In genomic region chr16:89357460-89357859, GRCh38 we compare ENCODE assay signal across 10 cellular contexts.
A peak's percentile ranks its signal among the peaks of the same experiment; 100 is the strongest.
DNase-seq lines count a peak whose midpoint lies in the region; ATAC-seq and TF ChIP-seq lines count a peak whose summit lies in the region.
"Had no signal": no experiment of that assay in that cellular context is flagged by ENCODE, and none has a peak within 500 bp of the region (broad histone marks: within the 10 kb centered on the region; RNA-seq: fewer than 3 reads in every experiment).

No MANE protein-coding gene starts in this region.

- no peaks in the 10 kb centered on the region for H3K27me3 ChIP-seq in A673 (replicated peaks; ENCODE audit: insufficient read depth, low read depth, low read length, poor library complexity)
- no peaks in the 10 kb centered on the region for H3K27me3 ChIP-seq in adrenal gland
- no peaks in the 10 kb centered on the region for H3K27me3 ChIP-seq in ascending aorta

- H3K27ac ChIP-seq in A673 (ENCODE audit: low read depth, low read length, poor library complexity, severe bottlenecking), result peak overlapping the region; percentile 22
- peak overlapping the region; percentile 68 for H3K27ac ChIP-seq in KOPT-K1 (ENCODE audit: low read depth, low read length, poor library complexity, severe bottlenecking)
- peak overlapping the region in 4 of 5 donors; percentile 38 to 44 (median 42) for H3K27ac ChIP-seq in adrenal gland
- H3K27ac ChIP-seq in mesodermal cell (ENCODE audit: low read depth, low read length, severe bottlenecking), result peak overlapping the region; percentile 43
- no peak overlapping the region for H3K27ac ChIP-seq in ascending aorta
- H3K27ac ChIP-seq: VCaP had no signal

- H3K36me3 ChIP-seq in A673 (ENCODE audit: insufficient read depth, low read length, poor library complexity, severe bottlenecking) (peaks cover 2% of the 10 kb centered on the region), KOPT-K1 (ENCODE audit: insufficient read depth, low read length) (peaks cover 21% of the 10 kb centered on the region; the same call in 1 of the 2 replicates), adrenal gland (replicated peaks in 1 of 2) (no peaks in the 10 kb centered on the region), mesodermal cell (ENCODE audit: control insufficient read depth, insufficient read depth, low read length) (peaks cover 55% of the 10 kb centered on the region), ascending aorta (no peaks in the 10 kb centered on the region)

- no peak overlapping the region for H3K4me3 ChIP-seq in A673 (ENCODE audit: low read depth, low read length, poor library complexity, severe bottlenecking)
- H3K4me3 ChIP-seq in adrenal gland, result no peak overlapping the region
- no peak overlapping the region for H3K4me3 ChIP-seq in mesodermal cell (ENCODE audit: extremely low read depth, insufficient read depth, low read length, poor library complexity, severe bottlenecking)
- H3K4me3 ChIP-seq in ascending aorta, result no peak overlapping the region

- TF ChIP-seq CTCF in A673 (conservative IDR thresholded peaks at IDR 0.05; ENCODE audit: low read depth, low read length) (no peak), adrenal gland (IDR thresholded peaks at IDR 0.05) (peak in 1 of 6 experiments; percentile 4), ascending aorta (IDR thresholded peaks at IDR 0.05) (no peak)

- no peaks in the 10 kb centered on the region for H3K4me1 ChIP-seq in A673 (ENCODE audit: insufficient read depth, low read length, poor library complexity, severe bottlenecking)
- H3K4me1 ChIP-seq in adrenal gland (replicated peaks in 1 of 2), result peaks cover 28 to 83% of the 10 kb centered on the region in 2 donors
- peaks cover 37% of the 10 kb centered on the region for H3K4me1 ChIP-seq in mesodermal cell (ENCODE audit: control insufficient read depth, insufficient read depth, low read length, poor library complexity, severe bottlenecking)
- peaks cover 5 to 16% of the 10 kb centered on the region in 2 donors for H3K4me1 ChIP-seq in ascending aorta

- intact Hi-C loops in A673 (cut with micrococcal nuclease; ENCODE audit: unreplicated experiment) (no loop called here), adrenal gland (cut with DNase I) (no loop called here), ascending aorta (cut with DNase I) (no loop called here)

- no peak for ATAC-seq in HG03442 (IDR thresholded peaks at IDR 0.05; ENCODE audit: unreplicated experiment)

- DNase-seq in A673 (ENCODE audit: low spot score) (peak; percentile 28), adrenal gland (peak in 5 of 7 donors; percentile 49 to 86 (median 59)), ascending aorta (ENCODE audit: low spot score in 2 of 2) (no peak), inferior parietal cortex (ENCODE audit: extremely low spot score) (no peak), mucosa of gallbladder (ENCODE audit: low spot score) (no peak)
- DNase-seq: KG1 had no signal

- no peak for TF ChIP-seq POLR2A in adrenal gland (IDR thresholded peaks at IDR 0.05)

- POLR2A ChIA-PET in A673 (lab: Charles Lee; ENCODE audit: low non-redundant PET), result no interaction called here

- H3K9me3 ChIP-seq in A673 (ENCODE audit: low read depth, low read length, poor library complexity, severe bottlenecking) (no peaks in the 10 kb centered on the region), KOPT-K1 (ENCODE audit: insufficient read depth, low read length, poor library complexity, severe bottlenecking) (no peaks in the 10 kb centered on the region), adrenal gland (replicated peaks in 1 of 3) (no peaks in the 10 kb centered on the region), mesodermal cell (ENCODE audit: control insufficient read depth, low read length) (no peaks in the 10 kb centered on the region), ascending aorta (no peaks in the 10 kb centered on the region)

- CTCF ChIA-PET in A673 (lab: Charles Lee), result no interaction called here

- no TSS peak for BruUV-seq in A673 (replicated peaks; lab: Mats Ljungman, UMichigan)

- 39 to 51% (median 40%) methylated on average over 12 of the region's 12 CpGs for WGBS in adrenal gland, 4 donors
- 86 to 91% methylated on average over 10 to 12 of the region's 12 CpGs for WGBS in mesodermal cell (ENCODE audit: insufficient coverage in 2 of 2), 2 experiments

Comparison
In these comparisons a context has a peak if more than half of its experiments do, and no peak if none do; other contexts are left out.
1. DNase-seq: peak in A673 (single experiment) and adrenal gland (5 of 7); none in ascending aorta (0 of 2), inferior parietal cortex (single experiment) and mucosa of gallbladder (single experiment).
2. H3K27ac ChIP-seq: peak in A673 (single experiment), KOPT-K1 (single experiment), adrenal gland (4 of 5) and mesodermal cell (single experiment); none in ascending aorta (0 of 2).